In the genomic region with DNA sequence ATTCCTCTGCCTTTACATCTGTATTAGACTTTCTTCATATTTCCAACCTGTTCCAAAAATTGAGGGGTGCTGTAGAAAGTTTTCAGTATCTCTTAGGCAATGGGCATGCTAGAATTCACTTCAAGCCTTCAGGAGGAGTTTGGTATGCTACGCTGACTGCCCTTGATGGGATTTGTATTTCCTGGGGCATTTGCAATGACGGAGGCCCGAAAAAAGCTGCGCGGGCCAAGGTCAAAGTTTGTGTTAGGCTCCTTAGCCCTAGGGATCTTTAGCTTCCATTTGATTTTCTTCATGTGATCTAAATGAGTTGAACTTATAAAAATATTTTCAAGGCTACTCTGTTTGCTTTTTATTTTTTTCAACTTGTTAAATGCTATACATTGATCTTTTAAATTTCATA, we compare ENCODE assay signal across 15 cellular contexts. TPM values are rescaled to one million over a fixed set of nuclear protein-coding genes. Genes with fewer than 3 reads are reported as not detected.
A peak's percentile ranks its signal among the peaks of the same experiment; 100 is the strongest.
DNase-seq lines count a peak whose midpoint lies in the region; ATAC-seq, FAIRE-seq and TF ChIP-seq lines count a peak whose summit lies in the region.
"Had no signal": no experiment of that assay in that cellular context is flagged by ENCODE, and none has a peak within 500 bp of the region (broad histone marks: within the 10 kb centered on the region; RNA-seq: fewer than 3 reads in every experiment).

No MANE protein-coding gene starts in this region.

- H3K79me2 ChIP-seq in HepG2 (ENCODE audit: insufficient read depth, low read length): no peaks in the 10 kb centered on the region

- H3K4me2 ChIP-seq in HepG2 (ENCODE audit: low read depth, low read length): no peak overlapping the region

- TF ChIP-seq CTCF in liver (IDR thresholded peaks at IDR 0.05; ENCODE audit: low read depth, low read length, missing input control): no peak
- TF ChIP-seq CTCF in HepG2 (CRISPR knock-in tag; IDR thresholded peaks at IDR 0.05): no peak
- TF ChIP-seq CTCF in epithelial cell of proximal tubule (conservative IDR thresholded peaks at IDR 0.05; ENCODE audit: low read depth, low read length): no peak
- no peak for TF ChIP-seq CTCF in right lobe of liver (IDR thresholded peaks at IDR 0.05)

- intact Hi-C loops in HepG2 (cut with micrococcal nuclease; ENCODE audit: unreplicated experiment) (no loop called here), right lobe of liver (cut with DNase I) (no loop called here)

- H3K36me3 ChIP-seq in liver (ENCODE audit: control insufficient read depth in 4 of 4, insufficient read depth in 3 of 4, low read depth in 1 of 4, low read length in 3 of 4) (peaks cover 0 to 16% (median 3%) of the 10 kb centered on the region in 4 donors), HepG2 (replicated peaks in 1 of 2; ENCODE audit: control insufficient read depth in 1 of 2, insufficient read depth in 2 of 2, low read length in 2 of 2) (no peaks in the 10 kb centered on the region), right lobe of liver (peaks cover 0 to 27% (median 0%) of the 10 kb centered on the region in 4 donors), small intestine (ENCODE audit: control insufficient read depth in 2 of 2, insufficient read depth in 2 of 2, low read length in 2 of 2) (peaks cover 0 to 2% of the 10 kb centered on the region in 2 donors)

- in situ Hi-C loops in HepG2 (cut with HindIII; ENCODE audit: extremely low pct_ligation_motif_present, low pct_unique_long_range_greater_than_20kb): no loop called here

- no peak overlapping the region for H2AFZ ChIP-seq in HepG2 (ENCODE audit: low read length)
- H2AFZ ChIP-seq: GM23248 had no signal

- H3K4me1 ChIP-seq in liver (ENCODE audit: control insufficient read depth in 4 of 4, insufficient read depth in 4 of 4, low read length in 3 of 4) (peaks cover 5 to 28% (median 13%) of the 10 kb centered on the region in 4 donors), HepG2 (ENCODE audit: insufficient read depth, low read length) (peaks cover 8% of the 10 kb centered on the region), right lobe of liver (peaks cover 0 to 26% (median 1%) of the 10 kb centered on the region in 4 donors), small intestine (ENCODE audit: control insufficient read depth in 2 of 2, insufficient read depth in 1 of 2, low read depth in 1 of 2, low read length in 1 of 2) (no peaks in the 10 kb centered on the region)

- H3K27ac ChIP-seq in liver (ENCODE audit: low read depth in 1 of 2, low read length in 2 of 2): peak overlapping the region; percentile 65 to 67
- H3K27ac ChIP-seq in HepG2 (ENCODE audit: extremely low read length, insufficient read depth, low read length): no peak overlapping the region
- H3K27ac ChIP-seq in right lobe of liver: peak overlapping the region; percentile 35 to 98 (median 91)
- peak overlapping the region in 1 of 2 donors; percentile 71 for H3K27ac ChIP-seq in small intestine (ENCODE audit: low read depth in 1 of 2, low read length in 1 of 2)
- H3K27ac ChIP-seq: GM23248 had no signal

- H3K9me3 ChIP-seq in liver (ENCODE audit: control insufficient read depth in 4 of 4, low read length in 3 of 4) (no peaks in the 10 kb centered on the region), HepG2 (ENCODE audit: low read length) (no peaks in the 10 kb centered on the region), right lobe of liver (no peaks in the 10 kb centered on the region), small intestine (ENCODE audit: control insufficient read depth, low read depth) (no peaks in the 10 kb centered on the region)

- no TSS peak for BruUV-seq in HepG2 (replicated peaks; lab: Mats Ljungman, UMichigan)

- POLR2A ChIA-PET in HepG2 (lab: Yijun Ruan, JAX): no interaction called here

- ATAC-seq in HepG2 (no peak), right lobe of liver (peak; percentile 41 to 59 (median 51)), HG02798 (IDR thresholded peaks at IDR 0.05; ENCODE audit: poor library complexity, unreplicated experiment) (no peak), HG03135 (IDR thresholded peaks at IDR 0.05; ENCODE audit: unreplicated experiment) (no peak)

- WGBS in liver: 41% methylated on average over 5 of the region's 5 CpGs
- WGBS in HepG2 (ENCODE audit: low lambda C conversion rate): 90% methylated on average over 5 of the region's 5 CpGs
- 16% methylated on average over 5 of the region's 5 CpGs for WGBS in right lobe of liver (ENCODE audit: insufficient coverage, low coverage, low lambda C conversion rate, missing lambda C conversion rate)
- WGBS in small intestine, 3 donors: 37 to 67% (median 56%) methylated on average over 5 of the region's 5 CpGs

- TF ChIP-seq POLR2A in HepG2 (IDR thresholded peaks at IDR 0.05; ENCODE audit: insufficient read depth in 1 of 2, low read depth in 2 of 2, low read length in 2 of 2) (no peak), right lobe of liver (IDR thresholded peaks at IDR 0.05) (peak; percentile 18)

- H3K4me3 ChIP-seq in liver (ENCODE audit: low read depth in 1 of 3, low read length in 3 of 3) (peak overlapping the region; percentile 28 to 89 (median 50)), HepG2 (replicated peaks in 1 of 3; ENCODE audit: insufficient read depth in 1 of 3, low read depth in 2 of 3, low read length in 3 of 3) (no peak overlapping the region), epithelial cell of proximal tubule (ENCODE audit: low read depth, low read length) (no peak overlapping the region), right lobe of liver (peak overlapping the region in 2 of 3 donors; percentile 55 to 67), small intestine (ENCODE audit: low read depth in 1 of 2, low read length in 2 of 2) (no peak overlapping the region)
- H3K4me3 ChIP-seq: GM23248 had no signal

- no peak for TF ChIP-seq RAD21 in liver (IDR thresholded peaks at IDR 0.05)
- no peak for TF ChIP-seq RAD21 in HepG2 (CRISPR knock-in tag; IDR thresholded peaks at IDR 0.05)

- CTCF ChIA-PET in HepG2 (lab: Yijun Ruan, JAX; ENCODE audit: low intra/inter-chr PET ratio, low total read pairs): no interaction called here

- no peak for TF ChIP-seq EP300 in HepG2 (IDR thresholded peaks at IDR 0.05; ENCODE audit: low read depth in 2 of 2, low read length in 2 of 2)
- no peak for TF ChIP-seq EP300 in HepG2 (CRISPR knock-in tag; IDR thresholded peaks at IDR 0.05; ENCODE audit: borderline replicate concordance)

- H4K20me1 ChIP-seq in HepG2 (ENCODE audit: insufficient read depth, low read length): no peaks in the 10 kb centered on the region

- DNase-seq in HepG2 (ENCODE audit: low spot score) (no peak), epithelial cell of proximal tubule (ENCODE audit: low read depth) (peak; percentile 22), right lobe of liver (peak; percentile 38 to 72 (median 67)), small intestine (peak; percentile 52), NCI-H187 treated with DMSO at 0.1 percent for 48 hours (lab: John Stamatoyannopoulos, UW) (no peak)
- DNase-seq: C1 segment of cervical spinal cord; Calu3; CD4-positive, alpha-beta T cell; DMS 273 treated with DMSO at 0.1 percent for 48 hours; GM23248; H7 had no signal

- FAIRE-seq in HepG2 (lab: Jason Lieb, UNC) (no peak), small intestine (lab: Jason Lieb, UNC) (no peak)
- FAIRE-seq: GM18507 had no signal

- H3K27me3 ChIP-seq in liver (ENCODE audit: control insufficient read depth in 4 of 4, insufficient read depth in 4 of 4, low read length in 3 of 4): no peaks in the 10 kb centered on the region
- H3K27me3 ChIP-seq in HepG2 (ENCODE audit: control insufficient read depth in 1 of 2, insufficient read depth in 2 of 2, low read length in 2 of 2): no peaks in the 10 kb centered on the region
- H3K27me3 ChIP-seq in right lobe of liver: no peaks in the 10 kb centered on the region
- no peaks in the 10 kb centered on the region for H3K27me3 ChIP-seq in small intestine (ENCODE audit: control insufficient read depth in 2 of 2, insufficient read depth in 2 of 2, low read length in 2 of 2)

- H3K9ac ChIP-seq in liver (ENCODE audit: low read depth in 1 of 2, low read length in 2 of 2) (peak overlapping the region in 1 of 2 donors; percentile 92), HepG2 (ENCODE audit: insufficient read depth, low read depth, low read length) (no peak overlapping the region)
- H3K9ac ChIP-seq: GM23248 had no signal

TF ChIP-seq in liver, 16 proteins besides CTCF, POLR2A, EP300 and RAD21 (continues in another document):
- no peak for TF ChIP-seq NR2F2 (IDR thresholded peaks at IDR 0.05)

TF ChIP-seq in HepG2, 621 proteins besides CTCF, POLR2A, EP300 and RAD21 (continues in another document):
- TF ChIP-seq MYNN (CRISPR knock-in tag; IDR thresholded peaks at IDR 0.05; ENCODE audit: low read depth): no peak

RNA-seq across cellular contexts. Expression of a gene that starts 5.1 kb away (rescaled TPM):
- total RNA-seq in liver: 100 to 1,000 TPM; 651 to 930 TPM
- polyA plus RNA-seq in liver: 100 to 1,000 TPM; 469 to 499 TPM
- 44.9 and 51.7 TPM in 2 replicates for total RNA-seq in HepG2 (2016; rRNA removed; fragmentation: Illumina TruSeq; extraction: Trizol)
- 4.5 and 7.1 TPM in 2 replicates for total RNA-seq in HepG2 (2016; cell fraction: cytosol; rRNA removed; fragmentation: Illumina TruSeq; extraction: Trizol; ENCODE audit: low read depth)
- total RNA-seq in HepG2 (2016; cell fraction: insoluble cytoplasmic fraction; rRNA removed; fragmentation: Illumina TruSeq; extraction: Trizol): 42.6 and 49.0 TPM in 2 replicates
- total RNA-seq in HepG2 (2016; cell fraction: membrane; rRNA removed; fragmentation: Illumina TruSeq; extraction: Trizol): 22.1 and 24.3 TPM in 2 replicates
- 47.7 and 52.3 TPM in 2 replicates for total RNA-seq in HepG2 (2016; cell fraction: nucleus; rRNA removed; fragmentation: Illumina TruSeq; extraction: Trizol)
- polyA plus RNA-seq in HepG2 (2011; rRNA removed): 17.6 and 24.4 TPM in 2 replicates
- polyA plus RNA-seq in HepG2 (2011; cell fraction: cytosol; rRNA removed): 16.5 and 18.6 TPM in 2 replicates
- 16.9 and 18.9 TPM in 2 replicates for polyA plus RNA-seq in HepG2 (2011; cell fraction: nucleus; rRNA removed)
- polyA plus RNA-seq in HepG2 (2012): 13.0 and 24.2 TPM in 2 replicates
- 1.3 and 1.4 TPM in 2 replicates for polyA plus RNA-seq in HepG2 (2016; cell fraction: cytosol; fragmentation: Illumina TruSeq; extraction: Trizol; ENCODE audit: low read depth)
- 22.9 and 25.1 TPM in 2 replicates for polyA plus RNA-seq in HepG2 (2016; cell fraction: insoluble cytoplasmic fraction; fragmentation: Illumina TruSeq; extraction: Trizol; ENCODE audit: low read depth)
- polyA plus RNA-seq in HepG2 (2016; cell fraction: membrane; fragmentation: Illumina TruSeq; extraction: Trizol; ENCODE audit: low read depth): 7.7 and 8.8 TPM in 2 replicates
- polyA plus RNA-seq in HepG2 (2016; cell fraction: nucleus; fragmentation: Illumina TruSeq; extraction: Trizol; ENCODE audit: insufficient read depth, low read depth): 28.4 and 30.6 TPM in 2 replicates
- polyA minus RNA-seq in HepG2 (2011; rRNA and poly(A)+ RNA removed; ENCODE audit: low replicate concordance): 49.7 and 1,370 TPM in 2 replicates
- 44.2 and 46.4 TPM in 2 replicates for polyA minus RNA-seq in HepG2 (2011; cell fraction: cytosol; rRNA and poly(A)+ RNA removed)
- 89.2 and 97.7 TPM in 2 replicates for polyA minus RNA-seq in HepG2 (2011; cell fraction: nucleus; rRNA and poly(A)+ RNA removed)
- total RNA-seq in epithelial cell of proximal tubule: 2.2 and 2.8 TPM in 2 replicates
- 1,000 to 10,000 TPM; 1,066 to 2,150 (median 1,343) TPM for total RNA-seq in right lobe of liver
- 100 to 1,000 TPM in 2 of 3 donors, 10 to 100 TPM in 1; 64.0 to 191 (median 120) TPM for polyA plus RNA-seq in small intestine

Comparison
In these comparisons a context has a peak if more than half of its experiments do, and no peak if none do; other contexts are left out.
1. H3K4me3 ChIP-seq: peak in liver (3 of 3) and right lobe of liver (2 of 3); none in HepG2 (0 of 3), epithelial cell of proximal tubule (single experiment) and small intestine (0 of 2).
2. ATAC-seq: peak in right lobe of liver (4 of 4); none in HepG2 (single experiment), HG02798 (single experiment) and HG03135 (single experiment).
3. DNase-seq: peak in epithelial cell of proximal tubule (single experiment), right lobe of liver (3 of 3) and small intestine (single experiment); none in HepG2 (single experiment) and NCI-H187 treated with DMSO at 0.1 percent for 48 hours (single experiment).